ENCODE assay signal across 13 cellular contexts in genomic region chr1:244231193-244231571, GRCh38.
DNase-seq lines count a peak whose midpoint lies in the region; ATAC-seq, FAIRE-seq and TF ChIP-seq lines count a peak whose summit lies in the region.
"Had no signal": no experiment of that assay in that cellular context is flagged by ENCODE, and none has a peak within 500 bp of the region (broad histone marks: within the 10 kb centered on the region; RNA-seq: fewer than 3 reads in every experiment).

No MANE protein-coding gene starts in this region.

- TF ChIP-seq POLR2A in IMR-90 (IDR thresholded peaks at IDR 0.05; ENCODE audit: low read depth, low read length): no peak
- no peak for TF ChIP-seq POLR2A in HepG2 (IDR thresholded peaks at IDR 0.05; ENCODE audit: insufficient read depth in 1 of 2, low read depth in 2 of 2, low read length in 2 of 2)

- H3K79me2 ChIP-seq in mammary epithelial cell (ENCODE audit: insufficient read depth, low read length) (no peaks in the 10 kb centered on the region), HepG2 (ENCODE audit: insufficient read depth, low read length) (no peaks in the 10 kb centered on the region)

- no peak overlapping the region for H2BK15ac ChIP-seq in IMR-90 (ENCODE audit: low read depth, low read length)

- H3K27me3 ChIP-seq in IMR-90 (ENCODE audit: control insufficient read depth, insufficient read depth, low read length): no peaks in the 10 kb centered on the region; the same call in 1 of the 2 replicates
- no peaks in the 10 kb centered on the region for H3K27me3 ChIP-seq in mammary epithelial cell (ENCODE audit: insufficient read depth, low read length)
- peaks cover 3 to 37% of the 10 kb centered on the region in 2 experiments; a peak in 4 of 5 replicates for H3K27me3 ChIP-seq in HepG2 (ENCODE audit: control insufficient read depth in 1 of 2, insufficient read depth in 2 of 2, low read length in 2 of 2)
- H3K27me3 ChIP-seq: BLaER1 treated with 17β-estradiol and CSF1 and Interleukin-3, amounts not matched to agents 10 nM and 100 nM; Peyer's patch had no signal

- H3K9ac ChIP-seq in IMR-90 (ENCODE audit: low read depth, low read length) (no peak overlapping the region), mammary epithelial cell (ENCODE audit: insufficient read depth, low read length) (no peak overlapping the region), HepG2 (ENCODE audit: insufficient read depth, low read depth, low read length) (no peak overlapping the region)
- H3K9ac ChIP-seq: BLaER1 treated with 17β-estradiol and CSF1 and Interleukin-3, amounts not matched to agents 10 nM and 100 nM had no signal

- CTCF ChIA-PET in AG04449 (lab: Yijun Ruan, JAX): no interaction called here
- CTCF ChIA-PET in IMR-90 (lab: Yijun Ruan, JAX): no interaction called here
- CTCF ChIA-PET in mammary epithelial cell (lab: Charles Lee; ENCODE audit: low non-redundant PET): no interaction called here
- CTCF ChIA-PET in HepG2 (lab: Yijun Ruan, JAX; ENCODE audit: low intra/inter-chr PET ratio, low total read pairs): no interaction called here
- CTCF ChIA-PET in activated CD8-positive, alpha-beta T cell treated with anti-CD3 and anti-CD28 coated beads for 36 hours (lab: Charles Lee): no interaction called here

- no peak overlapping the region for H2BK5ac ChIP-seq in IMR-90 (ENCODE audit: low read depth, low read length, poor library complexity, severe bottlenecking)

- H3K4ac ChIP-seq in IMR-90 (ENCODE audit: low read depth, low read length): 0 out of 2 replicates have a peak overlapping the region, but pooled peaks have one; percentile 8

- H3K4me1 ChIP-seq in IMR-90 (ENCODE audit: control insufficient read depth, insufficient read depth, low read length): peaks cover 10% of the 10 kb centered on the region
- H3K4me1 ChIP-seq in mammary epithelial cell (ENCODE audit: insufficient read depth, low read length): peaks cover 14% of the 10 kb centered on the region
- peaks cover 14% of the 10 kb centered on the region for H3K4me1 ChIP-seq in HepG2 (ENCODE audit: insufficient read depth, low read length)
- H3K4me1 ChIP-seq: Peyer's patch had no signal

- H3K79me1 ChIP-seq in IMR-90 (ENCODE audit: low read depth in 1 of 2, low read length in 2 of 2): no peaks in the 10 kb centered on the region

- POLR2A ChIA-PET in AG04449 (lab: Yijun Ruan, JAX): no interaction called here
- POLR2A ChIA-PET in IMR-90 (lab: Charles Lee; ENCODE audit: unreplicated experiment): no interaction called here
- POLR2A ChIA-PET in HepG2 (lab: Yijun Ruan, JAX): no interaction called here
- POLR2A ChIA-PET in activated CD8-positive, alpha-beta T cell treated with anti-CD3 and anti-CD28 coated beads for 36 hours (lab: Charles Lee): interaction anchor here (0.7 kb wide), 1 partner anchor 16 kb away, joined by 3 read pairs; no protein-coding TSS in a partner anchor

- intact Hi-C loops in IMR-90 (cut with micrococcal nuclease): no loop called here
- intact Hi-C loops in mammary epithelial cell (cut with micrococcal nuclease): loop anchor here (10.0 kb wide), 1 partner anchor 186 kb away; no protein-coding TSS in a partner anchor
- intact Hi-C loops in HepG2 (cut with micrococcal nuclease; ENCODE audit: unreplicated experiment): no loop called here
- intact Hi-C loops in activated CD8-positive, alpha-beta T cell treated with anti-CD3 and anti-CD28 coated beads for 36 hours (cut with micrococcal nuclease): no loop called here

- no peak overlapping the region for H2BK120ac ChIP-seq in IMR-90 (ENCODE audit: low read depth, low read length)

- H4K20me1 ChIP-seq in IMR-90 (ENCODE audit: insufficient read depth, low read length) (no peaks in the 10 kb centered on the region), mammary epithelial cell (ENCODE audit: insufficient read depth, low read length) (no peaks in the 10 kb centered on the region), HepG2 (ENCODE audit: insufficient read depth, low read length) (no peaks in the 10 kb centered on the region)
- H4K20me1 ChIP-seq: BLaER1 treated with 17β-estradiol and CSF1 and Interleukin-3, amounts not matched to agents 10 nM and 100 nM had no signal

- peak overlapping the region; percentile 46; the same call in 1 of the 2 replicates for H3K4me2 ChIP-seq in IMR-90 (ENCODE audit: low read depth, low read length)
- H3K4me2 ChIP-seq in mammary epithelial cell (ENCODE audit: insufficient read depth, low read depth, low read length): peak overlapping the region; percentile 76
- peak overlapping the region; percentile 71 for H3K4me2 ChIP-seq in HepG2 (ENCODE audit: low read depth, low read length)
- H3K4me2 ChIP-seq: BLaER1 treated with 17β-estradiol and CSF1 and Interleukin-3, amounts not matched to agents 10 nM and 100 nM had no signal

- H3K4me1 Mint-ChIP-seq in activated CD8-positive, alpha-beta T cell treated with anti-CD3 and anti-CD28 coated beads for 36 hours (ENCODE audit: low read depth): peaks cover 3% of the 10 kb centered on the region

- peaks cover 5% of the 10 kb centered on the region for H3K27me3 Mint-ChIP-seq in activated CD8-positive, alpha-beta T cell treated with anti-CD3 and anti-CD28 coated beads for 36 hours

- no peak overlapping the region for H2BK20ac ChIP-seq in IMR-90 (ENCODE audit: low read depth, low read length)

- 0 out of 2 replicates have a peak, but pooled peaks cover 1% of the 10 kb centered on the region for H3K9me1 ChIP-seq in IMR-90 (ENCODE audit: insufficient read depth, low read length)

- H3K4me3 Mint-ChIP-seq in activated CD8-positive, alpha-beta T cell treated with anti-CD3 and anti-CD28 coated beads for 36 hours: no peak overlapping the region

- H3K27ac Mint-ChIP-seq in activated CD8-positive, alpha-beta T cell treated with anti-CD3 and anti-CD28 coated beads for 36 hours: no peak overlapping the region

- H3K9me3 ChIP-seq in IMR-90 (ENCODE audit: control insufficient read depth, insufficient read depth, low read length) (no peaks in the 10 kb centered on the region), mammary epithelial cell (replicated peaks; ENCODE audit: insufficient read depth, low read length) (no peaks in the 10 kb centered on the region), HepG2 (ENCODE audit: low read length) (no peaks in the 10 kb centered on the region)
- H3K9me3 ChIP-seq: BLaER1 treated with 17β-estradiol and CSF1 and Interleukin-3, amounts not matched to agents 10 nM and 100 nM; Peyer's patch had no signal

- no peak overlapping the region for H3K18ac ChIP-seq in IMR-90 (ENCODE audit: low read depth, low read length)

- no peak overlapping the region for H3K56ac ChIP-seq in IMR-90 (ENCODE audit: extremely low read depth, insufficient read depth, low read length)

- H3K27ac ChIP-seq in IMR-90 (ENCODE audit: insufficient read depth, low read length) (no peak overlapping the region), mammary epithelial cell (ENCODE audit: insufficient read depth, low read depth, low read length) (no peak overlapping the region), HepG2 (ENCODE audit: extremely low read length, insufficient read depth, low read length) (no peak overlapping the region)
- H3K27ac ChIP-seq: BLaER1 treated with 17β-estradiol and CSF1 and Interleukin-3, amounts not matched to agents 10 nM and 100 nM; Peyer's patch had no signal

- no peak overlapping the region for H3K23ac ChIP-seq in IMR-90 (ENCODE audit: low read depth, low read length)

- peak overlapping the region; percentile 13 for H2AK9ac ChIP-seq in IMR-90 (replicated peaks; ENCODE audit: low read depth, low read length, poor library complexity)

- ATAC-seq in IMR-90 (ENCODE audit: low read depth) (no peak; the same call in 1 of the 2 replicates), HepG2 (peak; percentile 47)
- no peak for ATAC-seq in activated CD8-positive, alpha-beta T cell treated with anti-CD3 and anti-CD28 coated beads for 36 hours
- ATAC-seq: activated CD4-positive, CD25-positive, alpha-beta regulatory T cell treated with anti-CD3 and anti-CD28 coated beads, Interleukin-2, amount 50 U/mL, for 24 hours had no signal

- no peak for FAIRE-seq in HepG2 (lab: Jason Lieb, UNC)
- FAIRE-seq: islet of Langerhans, urothelium cell line had no signal

- H2AFZ ChIP-seq in IMR-90 (replicated peaks; ENCODE audit: low read length, poor library complexity): peak overlapping the region; percentile 79
- H2AFZ ChIP-seq in mammary epithelial cell (ENCODE audit: low read depth, low read length): peak overlapping the region; percentile 85
- no peak overlapping the region for H2AFZ ChIP-seq in HepG2 (ENCODE audit: low read length)

- TF ChIP-seq CTCF in AG04449 (IDR thresholded peaks at IDR 0.05; ENCODE audit: insufficient read depth, low read length, missing control alignments) (no peak), IMR-90 (conservative IDR thresholded peaks at IDR 0.05; ENCODE audit: low read depth, low read length) (no peak), mammary epithelial cell (conservative IDR thresholded peaks at IDR 0.05 in 1 of 2, IDR thresholded peaks at IDR 0.05 in 1 of 2; ENCODE audit: extremely low read depth in 1 of 2, insufficient read depth in 1 of 2, low read depth in 1 of 2, low read length in 2 of 2) (no peak), HepG2 (CRISPR knock-in tag; IDR thresholded peaks at IDR 0.05) (no peak)
- TF ChIP-seq CTCF in activated CD8-positive, alpha-beta T cell treated with anti-CD3 and anti-CD28 coated beads for 36 hours (IDR thresholded peaks at IDR 0.05): no peak

- H4K8ac ChIP-seq in IMR-90 (ENCODE audit: low read depth in 2 of 2, low read length in 2 of 2): no peak overlapping the region

- dilution Hi-C loops in IMR-90 (cut with HindIII; ENCODE audit: low sequenced_read_pairs, unreplicated experiment): no loop called here
- dilution Hi-C loops in mammary epithelial cell (cut with HindIII; ENCODE audit: low sequenced_read_pairs): no loop called here

- no peaks in the 10 kb centered on the region for H3K36me3 ChIP-seq in IMR-90 (ENCODE audit: control insufficient read depth, insufficient read depth, low read length)
- H3K36me3 ChIP-seq in mammary epithelial cell (ENCODE audit: insufficient read depth, low read length): no peaks in the 10 kb centered on the region
- no peaks in the 10 kb centered on the region for H3K36me3 ChIP-seq in HepG2 (replicated peaks in 1 of 2; ENCODE audit: control insufficient read depth in 1 of 2, insufficient read depth in 2 of 2, low read length in 2 of 2)
- H3K36me3 ChIP-seq: BLaER1 treated with 17β-estradiol and CSF1 and Interleukin-3, amounts not matched to agents 10 nM and 100 nM; Peyer's patch had no signal

- WGBS in IMR-90 (ENCODE audit: extremely low coverage in 2 of 2, insufficient read length in 1 of 2), 2 experiments: 20% methylated on average over 1 of the region's 8 CpGs; no CpG with 5 or more reads in 1 of the 2 experiments
- WGBS in mammary epithelial cell (ENCODE audit: low coverage, missing lambda C conversion rate): 13% methylated on average over 7 of the region's 8 CpGs
- 14% methylated on average over 1 of the region's 8 CpGs for WGBS in HepG2 (ENCODE audit: low lambda C conversion rate)

- no peak for TF ChIP-seq EP300 in HepG2 (IDR thresholded peaks at IDR 0.05; ENCODE audit: low read depth in 2 of 2, low read length in 2 of 2)
- TF ChIP-seq EP300 in HepG2 (CRISPR knock-in tag; IDR thresholded peaks at IDR 0.05; ENCODE audit: borderline replicate concordance): no peak

- DNase-seq in AG04449 (ENCODE audit: low read depth, low spot score) (no peak), IMR-90 (no peak), mammary epithelial cell (peak; percentile 48), HepG2 (ENCODE audit: low spot score) (no peak), activated gamma-delta T cell treated with Interleukin-2 at 50 U/mL for 16 hours (no peak), germinal center (ENCODE audit: low spot score) (no peak), NCI-H2107 treated with DMSO at 0.1 percent for 48 hours (lab: John Stamatoyannopoulos, UW; ENCODE audit: unreplicated experiment) (no peak)
- no peak for DNase-seq in activated CD8-positive, alpha-beta T cell treated with anti-CD3 and anti-CD28 coated beads for 36 hours
- DNase-seq: Peyer's patch had no signal

- H4K91ac ChIP-seq in IMR-90 (ENCODE audit: insufficient read depth, low read depth, low read length): no peak overlapping the region

- H3K9me3 Mint-ChIP-seq in activated CD8-positive, alpha-beta T cell treated with anti-CD3 and anti-CD28 coated beads for 36 hours: no peaks in the 10 kb centered on the region

- BruUV-seq in IMR-90 (replicated peaks; lab: Mats Ljungman, UMichigan) (no TSS peak), mammary epithelial cell (replicated peaks; lab: Mats Ljungman, UMichigan) (no TSS peak), HepG2 (replicated peaks; lab: Mats Ljungman, UMichigan) (no TSS peak)

- no peak overlapping the region for H3K14ac ChIP-seq in IMR-90 (replicated peaks; ENCODE audit: low read depth, low read length)

- no peak overlapping the region for H4K5ac ChIP-seq in IMR-90 (ENCODE audit: low read depth, low read length)

- no peak for TF ChIP-seq RAD21 in IMR-90 (IDR thresholded peaks at IDR 0.05; ENCODE audit: low read length)
- no peak for TF ChIP-seq RAD21 in HepG2 (CRISPR knock-in tag; IDR thresholded peaks at IDR 0.05)

- in situ Hi-C loops in IMR-90 (cut with MboI; ENCODE audit: low sequenced_read_pairs): no loop called here
- in situ Hi-C loops in mammary epithelial cell (cut with MboI; ENCODE audit: low sequenced_read_pairs in 2 of 2): no loop called here
- in situ Hi-C loops in HepG2 (cut with HindIII; ENCODE audit: extremely low pct_ligation_motif_present, low pct_unique_long_range_greater_than_20kb): no loop called here

- H2AK5ac ChIP-seq in IMR-90 (ENCODE audit: low read depth, low read length): peak overlapping the region; percentile 15; the same call in 1 of the 2 replicates

- H3K4me3 ChIP-seq in AG04449 (ENCODE audit: low read depth, low read length) (peak overlapping the region; percentile 39), IMR-90 (ENCODE audit: insufficient read depth, low read depth, low read length) (no peak overlapping the region), mammary epithelial cell (replicated peaks in 1 of 3; ENCODE audit: insufficient read depth in 1 of 3, low read depth in 2 of 3, low read length in 3 of 3) (peak overlapping the region in 2 of 3 experiments; percentile 21 to 28), HepG2 (replicated peaks in 1 of 3; ENCODE audit: insufficient read depth in 1 of 3, low read depth in 2 of 3, low read length in 3 of 3) (peak overlapping the region in 1 of 3 experiments; percentile 57; a peak in 2 of 6 replicates)
- H3K4me3 ChIP-seq: BLaER1 treated with 17β-estradiol and CSF1 and Interleukin-3, amounts not matched to agents 10 nM and 100 nM had no signal

- H3K36me3 Mint-ChIP-seq in activated CD8-positive, alpha-beta T cell treated with anti-CD3 and anti-CD28 coated beads for 36 hours (ENCODE audit: low read depth): no peaks in the 10 kb centered on the region
